8 cellular contexts compared by ENCODE assay signal in genomic region chr11:96307748-96308133, GRCh38. TPM values are rescaled to one million over a fixed set of nuclear protein-coding genes. Genes with fewer than 3 reads are reported as not detected.
DNase-seq lines count a peak whose midpoint lies in the region; ATAC-seq and TF ChIP-seq lines count a peak whose summit lies in the region.

No MANE protein-coding gene starts in this region.

- peaks cover 47% of the 10 kb centered on the region for H3K4me1 Mint-ChIP-seq in activated naive CD4-positive, alpha-beta T cell treated with anti-CD3 and anti-CD28 coated beads, Interleukin-2, amount 10 ng/mL, durations not matched to agents 7 days and 5 days
- H3K4me1 Mint-ChIP-seq in brain, result peaks cover 86% of the 10 kb centered on the region

- H3K27ac Mint-ChIP-seq in activated naive CD4-positive, alpha-beta T cell treated with anti-CD3 and anti-CD28 coated beads, Interleukin-2, amount 50 U/mL, for 72 hours, result peak overlapping the region; percentile 76 to 83
- H3K27ac Mint-ChIP-seq in activated naive CD4-positive, alpha-beta T cell treated with anti-CD3 and anti-CD28 coated beads, Interleukin-2, amount 10 ng/mL, durations not matched to agents 7 days and 5 days, result no peak overlapping the region
- peak overlapping the region; percentile 73 to 97 (median 90) for H3K27ac Mint-ChIP-seq in brain

- peaks cover 0 to 12% of the 10 kb centered on the region in 2 donors for H3K4me1 ChIP-seq in uterus

- H3K27me3 ChIP-seq in uterus, result no peaks in the 10 kb centered on the region

- peak overlapping the region; percentile 67 to 86 for H3K27ac ChIP-seq in uterus

- no peaks in the 10 kb centered on the region for H3K9me3 Mint-ChIP-seq in activated naive CD4-positive, alpha-beta T cell treated with anti-CD3 and anti-CD28 coated beads, Interleukin-2, amount 50 U/mL, for 72 hours
- no peaks in the 10 kb centered on the region for H3K9me3 Mint-ChIP-seq in activated naive CD4-positive, alpha-beta T cell treated with anti-CD3 and anti-CD28 coated beads, Interleukin-2, amount 10 ng/mL, durations not matched to agents 7 days and 5 days
- no peaks in the 10 kb centered on the region for H3K9me3 Mint-ChIP-seq in brain

- H3K36me3 Mint-ChIP-seq in activated naive CD4-positive, alpha-beta T cell treated with anti-CD3 and anti-CD28 coated beads, Interleukin-2, amount 50 U/mL, for 72 hours, result no peaks in the 10 kb centered on the region
- H3K36me3 Mint-ChIP-seq in activated naive CD4-positive, alpha-beta T cell treated with anti-CD3 and anti-CD28 coated beads, Interleukin-2, amount 10 ng/mL, durations not matched to agents 7 days and 5 days, result peaks cover 37% of the 10 kb centered on the region
- H3K36me3 Mint-ChIP-seq in brain, result no peaks in the 10 kb centered on the region

- intact Hi-C loops in uterus (cut with DNase I; ENCODE audit: low total_unique reads), result no loop called here

- no peaks in the 10 kb centered on the region for H3K27me3 Mint-ChIP-seq in activated naive CD4-positive, alpha-beta T cell treated with anti-CD3 and anti-CD28 coated beads, Interleukin-2, amount 10 ng/mL, durations not matched to agents 7 days and 5 days
- no peaks in the 10 kb centered on the region for H3K27me3 Mint-ChIP-seq in brain

- peak; percentile 12 to 43 for ATAC-seq in activated naive CD4-positive, alpha-beta T cell treated with anti-CD3 and anti-CD28 coated beads, Interleukin-2, amount 50 U/mL, for 72 hours
- no peak for ATAC-seq in GM21619 (IDR thresholded peaks at IDR 0.05; ENCODE audit: unreplicated experiment)

- H3K4me3 Mint-ChIP-seq in activated naive CD4-positive, alpha-beta T cell treated with anti-CD3 and anti-CD28 coated beads, Interleukin-2, amount 10 ng/mL, durations not matched to agents 7 days and 5 days, result no peak overlapping the region
- peak overlapping the region; percentile 73 to 83 (median 81) for H3K4me3 Mint-ChIP-seq in brain

- no peaks in the 10 kb centered on the region for H3K36me3 ChIP-seq in uterus

- DNase-seq in activated naive CD4-positive, alpha-beta T cell treated with anti-CD3 and anti-CD28 coated beads, Interleukin-2, amount 50 U/mL, for 72 hours (ENCODE audit: low spot score in 2 of 2), result no peak
- DNase-seq in activated naive CD4-positive, alpha-beta T cell treated with anti-CD3 and anti-CD28 coated beads, Interleukin-2, amount 10 ng/mL, durations not matched to agents 7 days and 5 days, result no peak
- peak; percentile 41 for DNase-seq in medulla oblongata (ENCODE audit: extremely low spot score)
- no peak for DNase-seq in uterus
- DNase-seq in stimulated activated CD8-positive, alpha-beta memory T cell treated with anti-CD3 and anti-CD28 coated beads, Interleukin-4, amount 100 ng/mL, for 48 hours, result no peak
- DNase-seq in activated CD4-positive, alpha-beta T cell treated with anti-CD3 and anti-CD28 coated beads, Interleukin-2, amount 50 U/mL, for 48 hours, result no peak

- CTCF ChIA-PET in activated naive CD4-positive, alpha-beta T cell treated with anti-CD3 and anti-CD28 coated beads, Interleukin-2, amount 10 ng/mL, durations not matched to agents 7 days and 5 days (lab: Charles Lee), result interaction anchor here (1.1 to 2.6 kb wide), 3 partner anchors 29 to 35 kb away, joined by 6 to 8 read pairs (median 6); partner anchors contain the start of gene MAML2

- TF ChIP-seq CTCF in brain (conservative IDR thresholded peaks at IDR 0.05), result no peak
- no peak for TF ChIP-seq CTCF in uterus (IDR thresholded peaks at IDR 0.05)

- H3K4me3 ChIP-seq in uterus, result no peak overlapping the region

- H3K9me3 ChIP-seq in uterus, result no peaks in the 10 kb centered on the region

- TF ChIP-seq POLR2A in uterus (IDR thresholded peaks at IDR 0.05), result no peak

RNA-seq across cellular contexts. Expression of gene MAML2, which starts 35.3 kb away (rescaled TPM):
- total RNA-seq in activated naive CD4-positive, alpha-beta T cell treated with anti-CD3 and anti-CD28 coated beads, Interleukin-2, amount 50 U/mL, for 72 hours, result 10 to 100 TPM; 26.5 to 27.9 TPM
- 4.5 TPM for polyA plus RNA-seq in brain (ENCODE audit: insufficient read depth, low read depth, low replicate concordance)
- total RNA-seq in uterus, result 10 to 100 TPM in 3 of 4 donors, 1 to 10 TPM in 1; 8.2 to 35.9 (median 19.8) TPM
